ENCODE assay signal across 10 cellular contexts in genomic region chr5:173786296-173787187, GRCh38.
DNase-seq lines count a peak whose midpoint lies in the region; ATAC-seq and FAIRE-seq lines count a peak whose summit lies in the region.
"Had no signal": no experiment of that assay in that cellular context is flagged by ENCODE, and none has a peak within 500 bp of the region (broad histone marks: within the 10 kb centered on the region; RNA-seq: fewer than 3 reads in every experiment).

No MANE protein-coding gene starts in this region.

- H4K8ac ChIP-seq in mesenchymal stem cell (ENCODE audit: low read length) = peak overlapping the region; percentile 12

- H3K4me3 ChIP-seq in mesenchymal stem cell (ENCODE audit: insufficient read depth in 1 of 2, low read depth in 1 of 2, low read length in 2 of 2) = no peak overlapping the region
- H3K4me3 ChIP-seq: left lung had no signal

- no peaks in the 10 kb centered on the region for H3K27me3 ChIP-seq in mesenchymal stem cell (ENCODE audit: control insufficient read depth in 1 of 2, insufficient read depth in 1 of 2, low read length in 2 of 2)
- H3K27me3 ChIP-seq: left lung had no signal

- no peak overlapping the region for H2BK120ac ChIP-seq in mesenchymal stem cell (ENCODE audit: low read depth, low read length)

- peak overlapping the region; percentile 24 for H2AK5ac ChIP-seq in mesenchymal stem cell (ENCODE audit: low read length, severe bottlenecking)

- H3K4ac ChIP-seq in mesenchymal stem cell (ENCODE audit: low read depth in 1 of 2, low read length in 2 of 2) = no peak overlapping the region

- H3K27ac ChIP-seq in mesenchymal stem cell (ENCODE audit: low read length, poor library complexity, severe bottlenecking) = no peak overlapping the region
- H3K27ac ChIP-seq: left lung had no signal

- no peak overlapping the region for H3K14ac ChIP-seq in mesenchymal stem cell (ENCODE audit: low read length in 2 of 2)

- no peak overlapping the region for H2AFZ ChIP-seq in mesenchymal stem cell (ENCODE audit: low read depth, low read length)

- no peak overlapping the region for H3K18ac ChIP-seq in mesenchymal stem cell (ENCODE audit: low read depth in 1 of 2, low read length in 2 of 2)

- peak overlapping the region; percentile 20 for H4K91ac ChIP-seq in mesenchymal stem cell (ENCODE audit: low read length)

- H2BK15ac ChIP-seq in mesenchymal stem cell (ENCODE audit: low read depth, poor library complexity, severe bottlenecking) = no peak overlapping the region

- H3K36me3 ChIP-seq in mesenchymal stem cell (ENCODE audit: control insufficient read depth in 1 of 2, insufficient read depth in 2 of 2, low read depth in 1 of 2, low read length in 2 of 2) = no peaks in the 10 kb centered on the region
- H3K36me3 ChIP-seq: left lung had no signal

- peak; percentile 56 for DNase-seq in GM18507 (ENCODE audit: extremely low spot score, insufficient read length, low read depth)
- DNase-seq in mesenchymal stem cell = no peak
- DNase-seq in posterior vena cava (ENCODE audit: low spot score) = no peak
- no peak for DNase-seq in sciatic nerve (ENCODE audit: low spot score)
- no peak for DNase-seq in stimulated activated naive CD4-positive, alpha-beta T cell (lab: John Stamatoyannopoulos, UW)
- no peak for DNase-seq in NCI-H2171 treated with DMSO at 0.1 percent for 48 hours (lab: John Stamatoyannopoulos, UW)
- DNase-seq: NCI-H1694 had no signal

- H2BK5ac ChIP-seq in mesenchymal stem cell (ENCODE audit: low read depth, low read length, poor library complexity, severe bottlenecking) = no peak overlapping the region

- H3K4me2 ChIP-seq in mesenchymal stem cell (ENCODE audit: low read length, poor library complexity, severe bottlenecking) = no peak overlapping the region

- H2BK12ac ChIP-seq in mesenchymal stem cell (ENCODE audit: low read length in 2 of 2) = no peak overlapping the region

- no peak overlapping the region for H3K23ac ChIP-seq in mesenchymal stem cell (ENCODE audit: low read length in 2 of 2)

- peaks cover 13% of the 10 kb centered on the region for H3K4me1 ChIP-seq in mesenchymal stem cell (ENCODE audit: control insufficient read depth, insufficient read depth, low read depth, low read length)

- FAIRE-seq in GM18507 (lab: Jason Lieb, UNC) = peak; percentile 75

- no peaks in the 10 kb centered on the region for H3K79me1 ChIP-seq in mesenchymal stem cell (replicated peaks; ENCODE audit: low read length, poor library complexity, severe bottlenecking)

- H3K9ac ChIP-seq in mesenchymal stem cell (ENCODE audit: low read length) = no peak overlapping the region

- 87% methylated on average over 10 of the region's 10 CpGs for WGBS in mesenchymal stem cell

- H3K9me3 ChIP-seq in mesenchymal stem cell (ENCODE audit: control insufficient read depth, low read length) = no peaks in the 10 kb centered on the region
- H3K9me3 ChIP-seq: left lung had no signal

- intact Hi-C loops in posterior vena cava (cut with DNase I) = no loop called here
- intact Hi-C loops in sciatic nerve (cut with DNase I) = no loop called here

- ATAC-seq in GM21529 (IDR thresholded peaks at IDR 0.05; ENCODE audit: unreplicated experiment) (peak; percentile 60), HG03571 (IDR thresholded peaks at IDR 0.05; ENCODE audit: unreplicated experiment) (peak; percentile 83), sciatic nerve (no peak)
- ATAC-seq: left lung had no signal
